Comparison of ENCODE assay signal across 2 cellular contexts in genomic region chr6:63739094-63739687, GRCh38.
TF ChIP-seq lines count a peak whose summit lies in the region.

No MANE protein-coding gene starts in this region.

TF ChIP-seq in HCT116, 20 proteins besides CTCF, POLR2A, EP300 and RAD21 (continued from another document):
- no peak for TF ChIP-seq REST (IDR thresholded peaks at IDR 0.05; ENCODE audit: low read depth)
- TF ChIP-seq ZNF274 (IDR thresholded peaks at IDR 0.05; ENCODE audit: low read depth, low read length) = no peak
- TF ChIP-seq EZH2phosphoT487 (IDR thresholded peaks at IDR 0.05; ENCODE audit: borderline replicate concordance) = no peak
- no peak for TF ChIP-seq FOSL1 (IDR thresholded peaks at IDR 0.05; ENCODE audit: low read depth)
- TF ChIP-seq MAX (IDR thresholded peaks at IDR 0.05) = no peak
- TF ChIP-seq CEBPB (IDR thresholded peaks at IDR 0.05; ENCODE audit: low read depth) = no peak
- no peak for TF ChIP-seq ELF1 (IDR thresholded peaks at IDR 0.05; ENCODE audit: borderline replicate concordance, low read depth)
- no peak for TF ChIP-seq TCF7L2 (IDR thresholded peaks at IDR 0.05; ENCODE audit: borderline replicate concordance, extremely low read depth, insufficient read depth, insufficient read length)
- no peak for TF ChIP-seq ZFX (IDR thresholded peaks at IDR 0.05)
- TF ChIP-seq ATF3 (IDR thresholded peaks at IDR 0.05) = no peak
- TF ChIP-seq EGR1 (IDR thresholded peaks at IDR 0.05; ENCODE audit: low read depth) = no peak
- TF ChIP-seq CBX3 (IDR thresholded peaks at IDR 0.05; ENCODE audit: low read depth) = no peak
- TF ChIP-seq POLR2AphosphoS5 (IDR thresholded peaks at IDR 0.05; ENCODE audit: low read depth, low read length) = no peak

TF ChIP-seq in HepG2, 621 proteins besides CTCF, POLR2A, EP300 and RAD21 (continued from another document and continues in another):
- TF ChIP-seq RERE (CRISPR knock-in tag; IDR thresholded peaks at IDR 0.05; ENCODE audit: low read depth) (no peak), MXD1 (CRISPR knock-in tag; IDR thresholded peaks at IDR 0.05) (no peak), ZNF570 (CRISPR knock-in tag; IDR thresholded peaks at IDR 0.05; ENCODE audit: borderline replicate concordance) (no peak), MAZ (IDR thresholded peaks at IDR 0.05; ENCODE audit: borderline replicate concordance, low read depth, low read length) (no peak), MAZ (CRISPR knock-in tag; IDR thresholded peaks at IDR 0.05; ENCODE audit: low read depth) (no peak), MIER2 (CRISPR knock-in tag; IDR thresholded peaks at IDR 0.05) (no peak), HMGA1 (CRISPR knock-in tag; conservative IDR thresholded peaks at IDR 0.05) (no peak), ZNF788 (CRISPR knock-in tag; IDR thresholded peaks at IDR 0.05; ENCODE audit: borderline replicate concordance) (peak; percentile 41; the same call in 1 of the 2 replicates), NR2C2 (CRISPR knock-in tag; IDR thresholded peaks at IDR 0.05; ENCODE audit: borderline replicate concordance) (peak; percentile 54; the same call in 1 of the 2 replicates), ATF2 (CRISPR knock-in tag; IDR thresholded peaks at IDR 0.05) (no peak), RBFOX2 (IDR thresholded peaks at IDR 0.05; ENCODE audit: low read depth, low read length) (no peak), MEIS1 (CRISPR knock-in tag; IDR thresholded peaks at IDR 0.05; ENCODE audit: borderline replicate concordance) (no peak), FOXO1 (CRISPR knock-in tag; IDR thresholded peaks at IDR 0.05) (peak; percentile 22; the same call in 1 of the 2 replicates), ARID5B (CRISPR knock-in tag; IDR thresholded peaks at IDR 0.05) (peak; percentile 85), ZNF3 (CRISPR knock-in tag; IDR thresholded peaks at IDR 0.05) (no peak), MYPOP (CRISPR knock-in tag; IDR thresholded peaks at IDR 0.05) (no peak), NFIC (IDR thresholded peaks at IDR 0.05; ENCODE audit: low read length) (peak; percentile 80; the same call in 1 of the 2 replicates), ZNF609 (CRISPR knock-in tag; IDR thresholded peaks at IDR 0.05; ENCODE audit: borderline replicate concordance) (peak; percentile 31; the same call in 1 of the 2 replicates), ZNF710 (CRISPR knock-in tag; IDR thresholded peaks at IDR 0.05; ENCODE audit: borderline replicate concordance) (0 out of 2 replicates have a peak, but pooled peaks have one; percentile 41), HNF1B (CRISPR knock-in tag; IDR thresholded peaks at IDR 0.05) (peak; percentile 52), CEBPG (CRISPR knock-in tag; IDR thresholded peaks at IDR 0.05) (0 out of 2 replicates have a peak, but pooled peaks have one; percentile 40), ZNF335 (CRISPR knock-in tag; IDR thresholded peaks at IDR 0.05) (0 out of 2 replicates have a peak, but pooled peaks have one; percentile 17), SOX5 (CRISPR knock-in tag; IDR thresholded peaks at IDR 0.05; ENCODE audit: borderline replicate concordance) (peak; percentile 24; the same call in 1 of the 2 replicates), ETV5 (CRISPR knock-in tag; IDR thresholded peaks at IDR 0.05; ENCODE audit: borderline replicate concordance) (peak; percentile 28; the same call in 1 of the 2 replicates), SOX13 (IDR thresholded peaks at IDR 0.05) (no peak), SOX13 (CRISPR knock-in tag; conservative IDR thresholded peaks at IDR 0.05 in 1 of 2, IDR thresholded peaks at IDR 0.05 in 1 of 2) (peak in 1 of 2 experiments; percentile 51; a peak in 1 of 4 replicates)
